In the genomic region with DNA sequence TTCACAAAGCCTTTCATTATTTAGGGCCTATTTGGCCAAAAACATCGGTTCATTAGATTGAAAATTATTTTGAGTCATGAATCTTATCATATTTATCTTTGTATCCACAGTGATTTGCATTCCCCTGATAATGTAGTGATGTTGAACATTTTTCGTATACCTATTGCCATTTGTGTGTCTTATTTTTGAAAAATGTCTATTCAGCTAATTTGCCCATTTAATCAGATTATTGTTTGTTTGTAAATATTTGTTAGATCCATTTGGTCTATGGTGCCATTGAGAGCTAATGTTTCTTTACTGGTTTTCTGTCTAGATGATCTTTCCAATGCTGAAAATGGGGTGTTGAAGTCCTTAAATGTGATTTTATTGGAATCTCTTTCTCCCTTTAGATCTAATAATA, we compare ENCODE assay signal across 23 cellular contexts.
DNase-seq lines count a peak whose midpoint lies in the region; ATAC-seq, FAIRE-seq and TF ChIP-seq lines count a peak whose summit lies in the region.
"Had no signal": no experiment of that assay in that cellular context is flagged by ENCODE, and none has a peak within 500 bp of the region (broad histone marks: within the 10 kb centered on the region; RNA-seq: fewer than 3 reads in every experiment).

No MANE protein-coding gene starts in this region.

- H3K18ac ChIP-seq in IMR-90 (ENCODE audit: low read depth, low read length) = no peak overlapping the region
- no peak overlapping the region for H3K18ac ChIP-seq in H1 (ENCODE audit: extremely low read depth, low read length)

- H3K4me3 Mint-ChIP-seq in CD4-positive, alpha-beta T cell = no peak overlapping the region
- H3K4me3 Mint-ChIP-seq in activated T-cell treated with anti-CD3 and anti-CD28 coated beads, Interleukin-2, amount 50 U/mL, for 24 hours = no peak overlapping the region
- H3K4me3 Mint-ChIP-seq: B cell; CD4-positive, alpha-beta memory T cell; CD8-positive, alpha-beta memory T cell had no signal

- no peak overlapping the region for H2AK9ac ChIP-seq in IMR-90 (replicated peaks; ENCODE audit: low read depth, low read length, poor library complexity)

- ATAC-seq in A549 (no peak), IMR-90 (ENCODE audit: low read depth) (no peak)
- no peak for ATAC-seq in CD4-positive, alpha-beta T cell (ENCODE audit: poor library complexity)
- ATAC-seq: GM12878 had no signal

- no peaks in the 10 kb centered on the region for H3K79me1 ChIP-seq in IMR-90 (ENCODE audit: low read depth in 1 of 2, low read length in 2 of 2)
- H3K79me1 ChIP-seq in H1 (ENCODE audit: low read depth, low read length) = no peaks in the 10 kb centered on the region

- H2BK5ac ChIP-seq in IMR-90 (ENCODE audit: low read depth, low read length, poor library complexity, severe bottlenecking) (no peak overlapping the region), H1 (ENCODE audit: low read depth, low read length) (no peak overlapping the region)

- BruUV-seq in IMR-90 (replicated peaks; lab: Mats Ljungman, UMichigan) = no TSS peak

- TF ChIP-seq CTCF in A549 (IDR thresholded peaks at IDR 0.05) (no peak), IMR-90 (conservative IDR thresholded peaks at IDR 0.05; ENCODE audit: low read depth, low read length) (no peak), H1 (IDR thresholded peaks at IDR 0.05; ENCODE audit: control extremely low read depth in 1 of 3, insufficient read depth in 1 of 3, low read depth in 1 of 3, low read length in 3 of 3) (no peak)
- no peak for TF ChIP-seq CTCF in CD4-positive, alpha-beta T cell (IDR thresholded peaks at IDR 0.05)

- H4K91ac ChIP-seq in IMR-90 (ENCODE audit: insufficient read depth, low read depth, low read length) (no peak overlapping the region), H1 (replicated peaks; ENCODE audit: insufficient read length, low read length) (no peak overlapping the region)

- dilution Hi-C loops in IMR-90 (cut with HindIII; ENCODE audit: low sequenced_read_pairs, unreplicated experiment) = no loop called here

- H3K9me3 Mint-ChIP-seq in CD4-positive, alpha-beta T cell = peaks cover 36% of the 10 kb centered on the region
- H3K9me3 Mint-ChIP-seq in activated T-cell treated with anti-CD3 and anti-CD28 coated beads, Interleukin-2, amount 50 U/mL, for 24 hours = peaks cover 35% of the 10 kb centered on the region

- H3K27me3 Mint-ChIP-seq in CD4-positive, alpha-beta T cell = no peaks in the 10 kb centered on the region
- H3K27me3 Mint-ChIP-seq in activated T-cell treated with anti-CD3 and anti-CD28 coated beads, Interleukin-2, amount 50 U/mL, for 24 hours = no peaks in the 10 kb centered on the region
- H3K27me3 Mint-ChIP-seq: B cell; CD4-positive, alpha-beta memory T cell; CD8-positive, alpha-beta memory T cell had no signal

- no peak overlapping the region for H2BK20ac ChIP-seq in IMR-90 (ENCODE audit: low read depth, low read length)
- no peak overlapping the region for H2BK20ac ChIP-seq in H1 (ENCODE audit: low read length)

- no peak overlapping the region for H4K8ac ChIP-seq in IMR-90 (ENCODE audit: low read depth in 2 of 2, low read length in 2 of 2)
- H4K8ac ChIP-seq in H1 (ENCODE audit: extremely low read depth, insufficient read depth, low read length) = no peak overlapping the region

- no peaks in the 10 kb centered on the region for H3K4me1 Mint-ChIP-seq in CD4-positive, alpha-beta T cell (ENCODE audit: low read depth)
- no peaks in the 10 kb centered on the region for H3K4me1 Mint-ChIP-seq in activated T-cell treated with anti-CD3 and anti-CD28 coated beads, Interleukin-2, amount 50 U/mL, for 24 hours (ENCODE audit: low read depth)
- H3K4me1 Mint-ChIP-seq: B cell; CD4-positive, alpha-beta memory T cell; CD8-positive, alpha-beta memory T cell had no signal

- H3K9me3 ChIP-seq in A549 (peaks cover 3% of the 10 kb centered on the region; the same call in 1 of the 3 replicates), IMR-90 (ENCODE audit: control insufficient read depth, insufficient read depth, low read length) (peaks cover 14% of the 10 kb centered on the region), H1 (ENCODE audit: insufficient read depth in 2 of 2, low read depth in 1 of 2, low read length in 1 of 2) (no peaks in the 10 kb centered on the region)
- peaks cover 19% of the 10 kb centered on the region for H3K9me3 ChIP-seq in CD4-positive, alpha-beta T cell (ENCODE audit: control insufficient read depth, low read length)

- no peaks in the 10 kb centered on the region for H3K36me3 Mint-ChIP-seq in CD4-positive, alpha-beta T cell (ENCODE audit: low read depth)
- H3K36me3 Mint-ChIP-seq in activated T-cell treated with anti-CD3 and anti-CD28 coated beads, Interleukin-2, amount 50 U/mL, for 24 hours (ENCODE audit: low read depth) = no peaks in the 10 kb centered on the region
- H3K36me3 Mint-ChIP-seq: CD4-positive, alpha-beta memory T cell; CD8-positive, alpha-beta memory T cell had no signal

- POLR2A ChIA-PET in A549 (lab: Yijun Ruan, JAX) (no interaction called here), IMR-90 (lab: Charles Lee; ENCODE audit: unreplicated experiment) (no interaction called here), H1 (lab: Charles Lee; ENCODE audit: partially characterized antibody) (no interaction called here)
- POLR2A ChIA-PET in CD4-positive, alpha-beta T cell (lab: Charles Lee) = no interaction called here

- no peak overlapping the region for H3K23ac ChIP-seq in IMR-90 (ENCODE audit: low read depth, low read length)
- H3K23ac ChIP-seq in H1 (ENCODE audit: insufficient read length) = no peak overlapping the region

- TF ChIP-seq EP300 in A549 (IDR thresholded peaks at IDR 0.05) (no peak), H1 (IDR thresholded peaks at IDR 0.05; ENCODE audit: borderline replicate concordance in 1 of 2, low read depth in 2 of 2, low read length in 2 of 2) (no peak)

- CTCF ChIA-PET in A549 (lab: Yijun Ruan, JAX) (no interaction called here), IMR-90 (lab: Yijun Ruan, JAX) (no interaction called here), H1 (lab: Charles Lee; ENCODE audit: partially characterized antibody) (no interaction called here)
- CTCF ChIA-PET in CD4-positive, alpha-beta T cell (lab: Charles Lee) = no interaction called here

- TF ChIP-seq POLR2A in A549 (IDR thresholded peaks at IDR 0.05; ENCODE audit: low read length) (no peak), IMR-90 (IDR thresholded peaks at IDR 0.05; ENCODE audit: low read depth, low read length) (no peak), H1 (IDR thresholded peaks at IDR 0.05; ENCODE audit: control extremely low read depth in 1 of 2, low read depth in 2 of 2, low read length in 2 of 2) (no peak)

- no peak for TF ChIP-seq RAD21 in A549 (conservative IDR thresholded peaks at IDR 0.05 in 1 of 2, IDR thresholded peaks at IDR 0.05 in 1 of 2)
- TF ChIP-seq RAD21 in IMR-90 (IDR thresholded peaks at IDR 0.05; ENCODE audit: low read length) = no peak
- TF ChIP-seq RAD21 in H1 (IDR thresholded peaks at IDR 0.05 in 1 of 2, conservative IDR thresholded peaks at IDR 0.05 in 1 of 2; ENCODE audit: low read depth in 2 of 2, low read length in 2 of 2) = no peak

- in situ Hi-C loops in IMR-90 (cut with MboI; ENCODE audit: low sequenced_read_pairs) = no loop called here

- H3K27ac ChIP-seq in A549 (no peak overlapping the region), IMR-90 (ENCODE audit: insufficient read depth, low read length) (no peak overlapping the region), H1 (ENCODE audit: low read depth, low read length) (no peak overlapping the region)
- no peak overlapping the region for H3K27ac ChIP-seq in CD4-positive, alpha-beta T cell (ENCODE audit: low read depth, low read length)
- H3K27ac ChIP-seq: BLaER1 treated with 17β-estradiol and CSF1 and Interleukin-3, amounts not matched to agents 10 nM and 100 nM; C4-2B had no signal

- no peak overlapping the region for H2BK15ac ChIP-seq in IMR-90 (ENCODE audit: low read depth, low read length)
- no peak overlapping the region for H2BK15ac ChIP-seq in H1 (ENCODE audit: low read length)

- H3K27me3 ChIP-seq in IMR-90 (ENCODE audit: control insufficient read depth, insufficient read depth, low read length) = no peaks in the 10 kb centered on the region
- no peaks in the 10 kb centered on the region for H3K27me3 ChIP-seq in H1 (replicated peaks in 1 of 4; ENCODE audit: control insufficient read depth in 3 of 4, extremely low read depth in 1 of 4, insufficient read depth in 3 of 4, low read length in 3 of 4)
- H3K27me3 ChIP-seq in CD4-positive, alpha-beta T cell (ENCODE audit: control insufficient read depth, insufficient read depth, low read length) = no peaks in the 10 kb centered on the region
- H3K27me3 ChIP-seq: BLaER1 treated with 17β-estradiol and CSF1 and Interleukin-3, amounts not matched to agents 10 nM and 100 nM had no signal

- H3K23me2 ChIP-seq in H1 (ENCODE audit: low read depth, low read length) = no peaks in the 10 kb centered on the region

- no peak for FAIRE-seq in A549 (lab: Jason Lieb, UNC)
- no peak for FAIRE-seq in H1 (lab: Jason Lieb, UNC)
- FAIRE-seq: GM12878, GM12892, GM18507 had no signal

- no peak overlapping the region for H2AFZ ChIP-seq in IMR-90 (replicated peaks; ENCODE audit: low read length, poor library complexity)
- no peak overlapping the region for H2AFZ ChIP-seq in H1 (ENCODE audit: low read length)

- no peaks in the 10 kb centered on the region for H3K4me1 ChIP-seq in A549
- no peaks in the 10 kb centered on the region for H3K4me1 ChIP-seq in IMR-90 (ENCODE audit: control insufficient read depth, insufficient read depth, low read length)
- H3K4me1 ChIP-seq in H1 (replicated peaks in 1 of 4; ENCODE audit: control insufficient read depth in 3 of 4, insufficient read depth in 4 of 4, low read length in 3 of 4) = no peaks in the 10 kb centered on the region

- H2BK120ac ChIP-seq in IMR-90 (ENCODE audit: low read depth, low read length) (no peak overlapping the region), H1 (replicated peaks; ENCODE audit: low read depth, low read length) (no peak overlapping the region)

- intact Hi-C loops in IMR-90 (cut with micrococcal nuclease) = no loop called here
- intact Hi-C loops in CD4-positive, alpha-beta T cell (cut with DNase I, micrococcal nuclease) = no loop called here

- H3K9ac ChIP-seq in IMR-90 (ENCODE audit: low read depth, low read length) (no peak overlapping the region), H1 (replicated peaks in 1 of 4; ENCODE audit: extremely low read depth in 1 of 4, low read depth in 3 of 4, low read length in 3 of 4) (no peak overlapping the region)
- H3K9ac ChIP-seq: BLaER1 treated with 17β-estradiol and CSF1 and Interleukin-3, amounts not matched to agents 10 nM and 100 nM had no signal

- no peaks in the 10 kb centered on the region for H3K9me1 ChIP-seq in IMR-90 (ENCODE audit: insufficient read depth, low read length)

- 1% methylated on average over 2 of the region's 2 CpGs for WGBS in A549 (ENCODE audit: missing lambda C conversion rate)
- WGBS in IMR-90 (ENCODE audit: extremely low coverage in 2 of 2, insufficient read length in 1 of 2), 2 experiments = no CpG with 5 or more reads among the region's 2 CpGs
- WGBS in H1 (ENCODE audit: extremely low coverage in 1 of 2, insufficient coverage in 1 of 2, insufficient read length in 1 of 2, insufficient replicate concordance in 2 of 2, low coverage in 1 of 2, low lambda C conversion rate in 2 of 2, missing lambda C conversion rate in 1 of 2), 2 experiments = 48% methylated on average over 2 of the region's 2 CpGs; no CpG with 5 or more reads in 1 of the 2 experiments

- H3K36me3 ChIP-seq in IMR-90 (ENCODE audit: control insufficient read depth, insufficient read depth, low read length) = no peaks in the 10 kb centered on the region
- H3K36me3 ChIP-seq in H1 (ENCODE audit: control insufficient read depth in 2 of 4, insufficient read depth in 4 of 4, low read length in 3 of 4) = no peaks in the 10 kb centered on the region
- H3K36me3 ChIP-seq: BLaER1 treated with 17β-estradiol and CSF1 and Interleukin-3, amounts not matched to agents 10 nM and 100 nM had no signal

- H3K4me2 ChIP-seq in A549 (no peak overlapping the region), IMR-90 (ENCODE audit: low read depth, low read length) (no peak overlapping the region), H1 (ENCODE audit: insufficient read depth in 1 of 2, low read depth in 2 of 2, low read length in 2 of 2) (no peak overlapping the region)
- H3K4me2 ChIP-seq: BLaER1 treated with 17β-estradiol and CSF1 and Interleukin-3, amounts not matched to agents 10 nM and 100 nM had no signal

- DNase-seq in A549 (ENCODE audit: low read depth in 1 of 2, low spot score in 1 of 2) = no peak
- no peak for DNase-seq in IMR-90
- DNase-seq in H1 (ENCODE audit: low read depth in 1 of 2, low spot score in 2 of 2) = no peak
- no peak for DNase-seq in CD4-positive, alpha-beta T cell
- no peak for DNase-seq in activated T-cell treated with anti-CD3 and anti-CD28 coated beads, Interleukin-2, amount 50 U/mL, for 24 hours
- DNase-seq: 8988T; AML-193; CD4-positive, alpha-beta memory T cell; CD8-positive, alpha-beta memory T cell; COR-L47; DMS 273 treated with DMSO at 0.1 percent for 48 hours; DMS153; DMS53; DMS79; DND-41; EL; GDM1 had no signal

- no peaks in the 10 kb centered on the region for H4K20me1 ChIP-seq in IMR-90 (ENCODE audit: insufficient read depth, low read length)
- H4K20me1 ChIP-seq in H1 (replicated peaks in 1 of 2; ENCODE audit: control insufficient read depth in 1 of 2, insufficient read depth in 2 of 2, low read length in 2 of 2) = no peaks in the 10 kb centered on the region
- H4K20me1 ChIP-seq: BLaER1 treated with 17β-estradiol and CSF1 and Interleukin-3, amounts not matched to agents 10 nM and 100 nM had no signal

- H4K5ac ChIP-seq in IMR-90 (ENCODE audit: low read depth, low read length) = no peak overlapping the region
- no peak overlapping the region for H4K5ac ChIP-seq in H1 (ENCODE audit: insufficient read length, low read depth, low read length)

- H3K14ac ChIP-seq in IMR-90 (replicated peaks; ENCODE audit: low read depth, low read length) = no peak overlapping the region
- no peak overlapping the region for H3K14ac ChIP-seq in H1 (ENCODE audit: insufficient read length)

- H3K27ac Mint-ChIP-seq in CD4-positive, alpha-beta T cell = no peak overlapping the region
- H3K27ac Mint-ChIP-seq in activated T-cell treated with anti-CD3 and anti-CD28 coated beads, Interleukin-2, amount 50 U/mL, for 24 hours = no peak overlapping the region
- H3K27ac Mint-ChIP-seq: B cell; CD4-positive, alpha-beta memory T cell; CD8-positive, alpha-beta memory T cell had no signal

- H3K56ac ChIP-seq in IMR-90 (ENCODE audit: extremely low read depth, insufficient read depth, low read length) (no peak overlapping the region), H1 (replicated peaks; ENCODE audit: insufficient read length, low read depth, low read length) (no peak overlapping the region)

- H3K4me3 ChIP-seq in A549 = no peak overlapping the region
- H3K4me3 ChIP-seq in IMR-90 (ENCODE audit: insufficient read depth, low read depth, low read length) = no peak overlapping the region
- no peak overlapping the region for H3K4me3 ChIP-seq in H1 (ENCODE audit: extremely low read depth in 1 of 4, insufficient read depth in 2 of 4, low read depth in 3 of 4, low read length in 4 of 4)
- H3K4me3 ChIP-seq: BLaER1 treated with 17β-estradiol and CSF1 and Interleukin-3, amounts not matched to agents 10 nM and 100 nM; GM12878 had no signal

- no peak overlapping the region for H2AK5ac ChIP-seq in IMR-90 (ENCODE audit: low read depth, low read length)
- no peak overlapping the region for H2AK5ac ChIP-seq in H1 (ENCODE audit: low read depth, low read length)

- H3K4ac ChIP-seq in IMR-90 (ENCODE audit: low read depth, low read length) (no peak overlapping the region), H1 (replicated peaks; ENCODE audit: insufficient read length, low read depth, low read length) (no peak overlapping the region)

- no peaks in the 10 kb centered on the region for H3K79me2 ChIP-seq in H1 (ENCODE audit: control insufficient read depth in 1 of 2, insufficient read depth in 2 of 2, low read length in 2 of 2)

- no peak overlapping the region for H2BK12ac ChIP-seq in H1 (ENCODE audit: low read depth, low read length)

Comparison
In these comparisons a context has a peak if more than half of its experiments do, and no peak if none do; other contexts are left out.
1. Of the 18 proteins assayed by ChIP-seq in both H1 and A549: peak only in H1: none; only in A549: none; in both: MAFK; in neither: 17.